7 cellular contexts compared by ENCODE assay signal in the genomic region with DNA sequence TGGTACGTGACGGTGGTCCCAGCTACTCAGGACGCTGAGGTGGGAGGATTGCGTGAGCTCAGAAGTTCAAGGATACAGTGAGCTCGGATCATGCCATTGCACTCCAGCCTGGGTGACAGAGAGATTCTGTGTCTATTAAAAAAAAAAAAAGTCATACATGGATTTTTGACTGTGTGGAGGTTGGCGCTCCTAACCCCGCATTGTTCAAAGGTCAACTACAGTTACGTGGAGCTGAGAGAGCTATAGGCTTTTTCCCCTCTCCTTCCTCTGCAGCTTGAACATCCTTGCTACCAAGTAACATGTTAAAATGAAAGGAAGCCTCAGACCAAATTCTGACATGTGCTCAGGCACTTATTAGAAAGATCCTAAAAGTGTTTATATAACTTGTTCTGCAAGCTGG.
"Had no signal": no experiment of that assay in that cellular context is flagged by ENCODE, and none has a peak within 500 bp of the region (broad histone marks: within the 10 kb centered on the region; RNA-seq: fewer than 3 reads in every experiment).

No MANE protein-coding gene starts in this region.

- H2AFZ ChIP-seq: GM23338 had no signal

- ATAC-seq: GM23338, K562 had no signal

- H3K4me3 ChIP-seq: GM23338, K562 had no signal

- DNase-seq: H9, HCEC 1CT had no signal

- H3K4me2 ChIP-seq: GM23338 had no signal

- FAIRE-seq: H1, H54, HTR-8/SVneo, K562 had no signal
